ENCODE assay signal across 20 cellular contexts in genomic region chr16:53370827-53371226, GRCh38.
"Had no signal": no experiment of that assay in that cellular context is flagged by ENCODE, and none has a peak within 500 bp of the region (broad histone marks: within the 10 kb centered on the region; RNA-seq: fewer than 3 reads in every experiment).

No MANE protein-coding gene starts in this region.

- H3K36me3 Mint-ChIP-seq: activated naive CD4-positive, alpha-beta T cell treated with anti-CD3 and anti-CD28 coated beads, Interleukin-2, amount 10 ng/mL, durations not matched to agents 7 days and 5 days; memory B cell; stimulated activated effector memory CD8-positive, alpha-beta T cell treated with anti-CD3 and anti-CD28 coated beads, Interleukin-12 subunit alpha, Interleukin-12 subunit beta, amount 100 ng/mL, for 72 hours had no signal

- H3K9me3 ChIP-seq: colonic mucosa, esophagus muscularis mucosa, right lobe of liver, tibial artery had no signal

- H3K4me1 ChIP-seq: colonic mucosa had no signal

- H3K27ac Mint-ChIP-seq: activated naive CD4-positive, alpha-beta T cell treated with anti-CD3 and anti-CD28 coated beads, Interleukin-2, amount 10 ng/mL, durations not matched to agents 7 days and 5 days; activated T-cell treated with anti-CD3 and anti-CD28 coated beads, Interleukin-2, amount 50 U/mL, for 72 hours; memory B cell; nephron; stimulated activated effector memory CD8-positive, alpha-beta T cell treated with anti-CD3 and anti-CD28 coated beads, Interleukin-12 subunit alpha, Interleukin-12 subunit beta, amount 100 ng/mL, for 72 hours; stimulated activated naive CD8-positive, alpha-beta T cell treated with anti-CD3 and anti-CD28 coated beads, Interleukin-15, amount 100 ng/mL, for 72 hours had no signal

- H3K27me3 Mint-ChIP-seq: stimulated activated naive CD8-positive, alpha-beta T cell treated with anti-CD3 and anti-CD28 coated beads, Interleukin-15, amount 100 ng/mL, for 72 hours had no signal

- H3K4me3 ChIP-seq: colonic mucosa, dorsolateral prefrontal cortex, esophagus muscularis mucosa, right lobe of liver, skin epidermis, tibial artery had no signal

- H3K4me3 Mint-ChIP-seq: activated naive CD4-positive, alpha-beta T cell treated with anti-CD3 and anti-CD28 coated beads, Interleukin-2, amount 10 ng/mL, durations not matched to agents 7 days and 5 days; activated T-cell treated with anti-CD3 and anti-CD28 coated beads, Interleukin-2, amount 50 U/mL, for 72 hours; memory B cell; nephron; stimulated activated effector memory CD8-positive, alpha-beta T cell treated with anti-CD3 and anti-CD28 coated beads, Interleukin-12 subunit alpha, Interleukin-12 subunit beta, amount 100 ng/mL, for 72 hours; stimulated activated naive CD8-positive, alpha-beta T cell treated with anti-CD3 and anti-CD28 coated beads, Interleukin-15, amount 100 ng/mL, for 72 hours had no signal

- DNase-seq: activated CD4-positive, alpha-beta T cell treated with anti-CD3 and anti-CD28 coated beads for 1 hour; activated CD8-positive, alpha-beta memory T cell treated with anti-CD3 and anti-CD28 coated beads for 24 hours; activated CD8-positive, alpha-beta memory T cell treated with anti-CD3 and anti-CD28 coated beads, Interleukin-2, amount 50 U/mL, for 48 hours; activated effector memory CD4-positive, alpha-beta T cell treated with anti-CD3 and anti-CD28 coated beads, Interleukin-2, amount 50 U/mL, for 16 hours; activated naive CD4-positive, alpha-beta T cell treated with anti-CD3 and anti-CD28 coated beads, Interleukin-2, amount 10 ng/mL, durations not matched to agents 7 days and 5 days; activated T-cell treated with anti-CD3 and anti-CD28 coated beads, Interleukin-2, amount 50 U/mL, for 72 hours; amygdala; colonic mucosa; dorsolateral prefrontal cortex; hippocampal formation; posterior cingulate gyrus; right lobe of liver; stimulated activated CD4-positive, alpha-beta T cell treated with anti-CD3 and anti-CD28 coated beads, Interleukin-2, amount 100 ng/mL, for 24 hours; stimulated activated naive CD8-positive, alpha-beta T cell treated with anti-CD3 and anti-CD28 coated beads, Interleukin-15, amount 100 ng/mL, for 72 hours; tibial artery had no signal

- H3K27ac ChIP-seq: colonic mucosa, dorsolateral prefrontal cortex, esophagus muscularis mucosa, right lobe of liver, skin epidermis, tibial artery had no signal

- H3K36me3 ChIP-seq: colonic mucosa, esophagus muscularis mucosa, right lobe of liver, tibial artery had no signal

- H3K4me1 Mint-ChIP-seq: nephron had no signal

- H3K27me3 ChIP-seq: colonic mucosa had no signal

- H3K9me3 Mint-ChIP-seq: activated naive CD4-positive, alpha-beta T cell treated with anti-CD3 and anti-CD28 coated beads, Interleukin-2, amount 10 ng/mL, durations not matched to agents 7 days and 5 days; activated T-cell treated with anti-CD3 and anti-CD28 coated beads, Interleukin-2, amount 50 U/mL, for 72 hours; memory B cell; nephron; stimulated activated effector memory CD8-positive, alpha-beta T cell treated with anti-CD3 and anti-CD28 coated beads, Interleukin-12 subunit alpha, Interleukin-12 subunit beta, amount 100 ng/mL, for 72 hours; stimulated activated naive CD8-positive, alpha-beta T cell treated with anti-CD3 and anti-CD28 coated beads, Interleukin-15, amount 100 ng/mL, for 72 hours had no signal
